Comparison of ENCODE assay signal across 22 cellular contexts in genomic region chr2:29401994-29402393, GRCh38.
"Had no signal": no experiment of that assay in that cellular context is flagged by ENCODE, and none has a peak within 500 bp of the region (broad histone marks: within the 10 kb centered on the region; RNA-seq: fewer than 3 reads in every experiment).

No MANE protein-coding gene starts in this region.

- H3K4me3 Mint-ChIP-seq: activated B cell treated with CpG ODN at 0.5 μM for 24 hours; activated CD8-positive, alpha-beta T cell treated with anti-CD3 and anti-CD28 coated beads, Interleukin-2, amount 10 ng/mL, durations not matched to agents 7 days and 5 days; activated naive CD4-positive, alpha-beta T cell treated with anti-CD3 and anti-CD28 coated beads, Interleukin-2, amount 10 ng/mL, durations not matched to agents 7 days and 5 days; activated naive CD8-positive, alpha-beta T cell treated with anti-CD3 and anti-CD28 coated beads, Interleukin-2, amount 50 U/mL, for 24 hours; dendritic cell treated with granulocyte-macrophage colony-stimulating factor and Interleukin-4, amounts not matched to agents 40 ng/mL and 50 ng/mL, for 4 days; mesothelial cell of epicardium; natural killer cell treated with Interleukin-12 subunit alpha and Interleukin-12 subunit beta and Interleukin-15 and Interleukin-18, amount 100 ng/mL, for 72 hours; type B pancreatic cell had no signal

- H3K9me3 Mint-ChIP-seq: activated B cell treated with CpG ODN at 0.5 μM for 24 hours; activated naive CD4-positive, alpha-beta T cell treated with anti-CD3 and anti-CD28 coated beads, Interleukin-2, amount 10 ng/mL, durations not matched to agents 7 days and 5 days; activated naive CD8-positive, alpha-beta T cell treated with anti-CD3 and anti-CD28 coated beads, Interleukin-2, amount 50 U/mL, for 24 hours; dendritic cell treated with granulocyte-macrophage colony-stimulating factor and Interleukin-4, amounts not matched to agents 40 ng/mL and 50 ng/mL, for 4 days; mesothelial cell of epicardium; natural killer cell treated with Interleukin-12 subunit alpha and Interleukin-12 subunit beta and Interleukin-15 and Interleukin-18, amount 100 ng/mL, for 72 hours; type B pancreatic cell had no signal

- H3K27me3 ChIP-seq: breast epithelium, testis had no signal

- H3K36me3 Mint-ChIP-seq: activated naive CD4-positive, alpha-beta T cell treated with anti-CD3 and anti-CD28 coated beads, Interleukin-2, amount 10 ng/mL, durations not matched to agents 7 days and 5 days; mesothelial cell of epicardium; natural killer cell treated with Interleukin-12 subunit alpha and Interleukin-12 subunit beta and Interleukin-15 and Interleukin-18, amount 100 ng/mL, for 72 hours; type B pancreatic cell had no signal

- H3K9me3 ChIP-seq: breast epithelium, testis had no signal

- DNase-seq: activated B cell treated with CpG ODN at 0.5 μM for 24 hours; activated CD4-positive, alpha-beta T cell treated with anti-CD3 and anti-CD28 coated beads for 48 hours; activated CD8-positive, alpha-beta memory T cell treated with anti-CD3 and anti-CD28 coated beads, Interleukin-2, amount 50 U/mL, for 4 hours; activated CD8-positive, alpha-beta T cell treated with anti-CD3 and anti-CD28 coated beads, Interleukin-2, amount 10 ng/mL, durations not matched to agents 7 days and 5 days; activated effector memory CD4-positive, alpha-beta T cell treated with Interleukin-2 at 50 U/mL for 16 hours; activated naive CD4-positive, alpha-beta T cell treated with anti-CD3 and anti-CD28 coated beads, Interleukin-2, amount 10 ng/mL, durations not matched to agents 7 days and 5 days; activated naive CD8-positive, alpha-beta T cell treated with anti-CD3 and anti-CD28 coated beads, Interleukin-2, amount 50 U/mL, for 24 hours; activated T-cell treated with anti-CD3 and anti-CD28 coated beads, Interleukin-2, amount 50 U/mL, for 48 hours; anterior cingulate cortex; cerebellar nuclear complex; effector memory CD4-positive, alpha-beta T cell; right cardiac atrium; small intestine; stimulated activated CD4-positive, alpha-beta T cell treated with anti-CD3 and anti-CD28 coated beads, Interleukin-4, amount 100 ng/mL, for 1 hour; testis had no signal

- H3K27ac ChIP-seq: breast epithelium, testis had no signal

- H3K4me1 ChIP-seq: breast epithelium, testis had no signal

- ATAC-seq: activated CD8-positive, alpha-beta T cell treated with anti-CD3 and anti-CD28 coated beads, Interleukin-2, amount 10 ng/mL, durations not matched to agents 7 days and 5 days; activated naive CD8-positive, alpha-beta T cell treated with anti-CD3 and anti-CD28 coated beads, Interleukin-2, amount 50 U/mL, for 24 hours; right cardiac atrium had no signal

- H3K4me1 Mint-ChIP-seq: activated naive CD8-positive, alpha-beta T cell treated with anti-CD3 and anti-CD28 coated beads, Interleukin-2, amount 50 U/mL, for 24 hours; mesothelial cell of epicardium had no signal

- H3K36me3 ChIP-seq: breast epithelium had no signal

- H3K27me3 Mint-ChIP-seq: activated naive CD8-positive, alpha-beta T cell treated with anti-CD3 and anti-CD28 coated beads, Interleukin-2, amount 50 U/mL, for 24 hours; dendritic cell treated with granulocyte-macrophage colony-stimulating factor and Interleukin-4, amounts not matched to agents 40 ng/mL and 50 ng/mL, for 4 days had no signal

- FAIRE-seq: small intestine had no signal

- H3K27ac Mint-ChIP-seq: activated B cell treated with CpG ODN at 0.5 μM for 24 hours; activated CD8-positive, alpha-beta T cell treated with anti-CD3 and anti-CD28 coated beads, Interleukin-2, amount 10 ng/mL, durations not matched to agents 7 days and 5 days; activated naive CD4-positive, alpha-beta T cell treated with anti-CD3 and anti-CD28 coated beads, Interleukin-2, amount 10 ng/mL, durations not matched to agents 7 days and 5 days; activated naive CD8-positive, alpha-beta T cell treated with anti-CD3 and anti-CD28 coated beads, Interleukin-2, amount 50 U/mL, for 24 hours; dendritic cell treated with granulocyte-macrophage colony-stimulating factor and Interleukin-4, amounts not matched to agents 40 ng/mL and 50 ng/mL, for 4 days; mesothelial cell of epicardium; natural killer cell treated with Interleukin-12 subunit alpha and Interleukin-12 subunit beta and Interleukin-15 and Interleukin-18, amount 100 ng/mL, for 72 hours; progenitor cell of endocrine pancreas; type B pancreatic cell had no signal

- H3K4me3 ChIP-seq: breast epithelium, lung, testis had no signal
